Comparison of ENCODE assay signal across 7 cellular contexts in genomic region chr1:202483362-202483761, GRCh38.
DNase-seq lines count a peak whose midpoint lies in the region; ATAC-seq, FAIRE-seq and TF ChIP-seq lines count a peak whose summit lies in the region.
"Not testable (repeated sequence)": the region's sequence is repeated elsewhere in the genome, so short reads cannot be mapped to it uniquely, and the experiment has no call there.

No MANE protein-coding gene starts in this region.

- not testable (repeated sequence) for H3K27me3 Mint-ChIP-seq in activated naive CD4-positive, alpha-beta T cell treated with anti-CD3 and anti-CD28 coated beads, Interleukin-2, amount 50 U/mL, for 24 hours

- not testable (repeated sequence) for H3K27me3 ChIP-seq in DOHH2 (ENCODE audit: control insufficient read depth, low read length); Karpas-422 (ENCODE audit: low read length); foreskin keratinocyte

- DNase-seq in Karpas-422 (peak; percentile 27), NCI-H2196 (lab: John Stamatoyannopoulos, UW; ENCODE audit: unreplicated experiment) (peak; percentile 6), RCC 7860 (ENCODE audit: low spot score) (peak; percentile 53), foreskin keratinocyte (peak; percentile 59 to 85), myocyte (ENCODE audit: low read depth) (peak; percentile 10)

- H2AFZ ChIP-seq in Karpas-422 (ENCODE audit: low read length): not testable (repeated sequence)

- not testable (repeated sequence) for TF ChIP-seq CTCF in DOHH2 (IDR thresholded peaks at IDR 0.05; ENCODE audit: low read depth, low read length, poor library complexity, severe bottlenecking); foreskin keratinocyte (conservative IDR thresholded peaks at IDR 0.05)

- H3F3A ChIP-seq in DOHH2 (ENCODE audit: control insufficient read depth, insufficient read depth): not testable (repeated sequence)

- H3K4me3 ChIP-seq in DOHH2 (ENCODE audit: low read length): peak overlapping the region; percentile 48
- H3K4me3 ChIP-seq in Karpas-422 (ENCODE audit: low read length): not testable (repeated sequence)

- H3K9me3 Mint-ChIP-seq in activated naive CD4-positive, alpha-beta T cell treated with anti-CD3 and anti-CD28 coated beads, Interleukin-2, amount 50 U/mL, for 24 hours: not testable (repeated sequence)

- ATAC-seq in foreskin keratinocyte: peak; percentile 89

- H3K9me2 ChIP-seq in DOHH2 (replicated peaks; ENCODE audit: control insufficient read depth, low read length); Karpas-422 (replicated peaks; ENCODE audit: insufficient read depth, low read length): not testable (repeated sequence)

- H3K9me3 ChIP-seq in DOHH2 (ENCODE audit: control insufficient read depth, insufficient read depth, low read length); Karpas-422 (ENCODE audit: low read length): not testable (repeated sequence)

- peaks cover 19% of the 10 kb centered on the region for H3K36me3 Mint-ChIP-seq in activated naive CD4-positive, alpha-beta T cell treated with anti-CD3 and anti-CD28 coated beads, Interleukin-2, amount 50 U/mL, for 24 hours

- H3K4me3 Mint-ChIP-seq in activated naive CD4-positive, alpha-beta T cell treated with anti-CD3 and anti-CD28 coated beads, Interleukin-2, amount 50 U/mL, for 24 hours: not testable (repeated sequence)

- H3K4me1 ChIP-seq in DOHH2 (ENCODE audit: control insufficient read depth, low read length) (peaks cover 41% of the 10 kb centered on the region), foreskin keratinocyte (peaks cover 22% of the 10 kb centered on the region)
- not testable (repeated sequence) for H3K4me1 ChIP-seq in Karpas-422 (ENCODE audit: low read length)

- not testable (repeated sequence) for H3K79me2 ChIP-seq in DOHH2 (ENCODE audit: control insufficient read depth, low read length); Karpas-422 (ENCODE audit: low read length)

- FAIRE-seq in RCC 7860 (lab: Jason Lieb, UNC): peak; percentile 68

- H3K36me3 ChIP-seq in DOHH2 (ENCODE audit: control insufficient read depth, low read length); Karpas-422 (ENCODE audit: insufficient read depth, low read length): not testable (repeated sequence)

- H3K27ac ChIP-seq in DOHH2 (ENCODE audit: low read depth, low read length) (peak overlapping the region; percentile 63), foreskin keratinocyte (peak overlapping the region; percentile 68)
- H3K27ac ChIP-seq in Karpas-422 (ENCODE audit: low read length): not testable (repeated sequence)

- peak overlapping the region; percentile 75 for H3K4me2 ChIP-seq in DOHH2 (ENCODE audit: low read length)
- H3K4me2 ChIP-seq in Karpas-422 (ENCODE audit: low read depth, low read length, poor library complexity, severe bottlenecking): not testable (repeated sequence)

- peaks cover 23% of the 10 kb centered on the region for H3K4me1 Mint-ChIP-seq in activated naive CD4-positive, alpha-beta T cell treated with anti-CD3 and anti-CD28 coated beads, Interleukin-2, amount 50 U/mL, for 24 hours

- H3K9ac ChIP-seq in Karpas-422 (ENCODE audit: low read length): not testable (repeated sequence)

- not testable (repeated sequence) for H4K20me1 ChIP-seq in DOHH2 (ENCODE audit: control insufficient read depth, insufficient read depth, low read depth, low read length); Karpas-422 (ENCODE audit: insufficient read depth, low read depth, low read length)

- peak overlapping the region; percentile 71 for H3K27ac Mint-ChIP-seq in activated naive CD4-positive, alpha-beta T cell treated with anti-CD3 and anti-CD28 coated beads, Interleukin-2, amount 50 U/mL, for 24 hours

Comparison
In these comparisons a context has a peak if more than half of its experiments do, and no peak if none do; other contexts are left out.
1. DNase-seq: peak in every context shown above with its lines; median percentile 72 in foreskin keratinocyte; 53 in RCC 7860; 27 in Karpas-422; 10 in myocyte; 6 in NCI-H2196.